Comparison of ENCODE assay signal across 17 cellular contexts in genomic region chr7:50504646-50505546, GRCh38.
"Had no signal": no experiment of that assay in that cellular context is flagged by ENCODE, and none has a peak within 500 bp of the region (broad histone marks: within the 10 kb centered on the region; RNA-seq: fewer than 3 reads in every experiment).

No MANE protein-coding gene starts in this region.

- DNase-seq: activated CD8-positive, alpha-beta memory T cell treated with anti-CD3 and anti-CD28 coated beads, Interleukin-2, amount 50 U/mL, for 48 hours; activated CD8-positive, alpha-beta T cell treated with anti-CD3 and anti-CD28 coated beads, Interleukin-2, amount 10 ng/mL, durations not matched to agents 7 days and 5 days; activated naive CD4-positive, alpha-beta T cell; activated naive CD8-positive, alpha-beta T cell treated with anti-CD3 and anti-CD28 coated beads, Interleukin-2, amount 50 U/mL, for 24 hours; caudate nucleus; cortex of kidney; erythroblast; foreskin keratinocyte; heart left ventricle; mammary epithelial cell; nephron progenitor cell; T-cell; T1000; thyroid gland; uterus had no signal

- H3K4me1 ChIP-seq: foreskin keratinocyte, thyroid gland had no signal

- H3K4me1 Mint-ChIP-seq: activated naive CD8-positive, alpha-beta T cell treated with anti-CD3 and anti-CD28 coated beads, Interleukin-2, amount 50 U/mL, for 24 hours had no signal

- FAIRE-seq: islet of Langerhans had no signal

- H3K27me3 ChIP-seq: foreskin keratinocyte, heart left ventricle, thyroid gland, uterus had no signal

- H3K36me3 ChIP-seq: heart left ventricle, thyroid gland, uterus had no signal

- H3K27ac Mint-ChIP-seq: activated CD8-positive, alpha-beta T cell treated with anti-CD3 and anti-CD28 coated beads, Interleukin-2, amount 10 ng/mL, durations not matched to agents 7 days and 5 days; activated naive CD8-positive, alpha-beta T cell treated with anti-CD3 and anti-CD28 coated beads, Interleukin-2, amount 50 U/mL, for 24 hours; T-cell had no signal

- ATAC-seq: activated CD8-positive, alpha-beta T cell treated with anti-CD3 and anti-CD28 coated beads, Interleukin-2, amount 10 ng/mL, durations not matched to agents 7 days and 5 days; activated naive CD8-positive, alpha-beta T cell treated with anti-CD3 and anti-CD28 coated beads, Interleukin-2, amount 50 U/mL, for 24 hours; foreskin keratinocyte; heart left ventricle; T-cell had no signal

- H3K9me3 ChIP-seq: heart left ventricle, thyroid gland, uterus had no signal

- H3K4me3 ChIP-seq: heart left ventricle, skin epidermis, thyroid gland, uterus had no signal

- H3K36me3 Mint-ChIP-seq: T-cell had no signal

- H3K4me3 Mint-ChIP-seq: activated CD8-positive, alpha-beta T cell treated with anti-CD3 and anti-CD28 coated beads, Interleukin-2, amount 10 ng/mL, durations not matched to agents 7 days and 5 days; activated naive CD8-positive, alpha-beta T cell treated with anti-CD3 and anti-CD28 coated beads, Interleukin-2, amount 50 U/mL, for 24 hours; nephron progenitor cell; T-cell had no signal

- H3K27ac ChIP-seq: foreskin keratinocyte, heart left ventricle, skin epidermis, thyroid gland had no signal

- H3K9me3 Mint-ChIP-seq: activated naive CD8-positive, alpha-beta T cell treated with anti-CD3 and anti-CD28 coated beads, Interleukin-2, amount 50 U/mL, for 24 hours; T-cell had no signal

- H3K27me3 Mint-ChIP-seq: activated naive CD8-positive, alpha-beta T cell treated with anti-CD3 and anti-CD28 coated beads, Interleukin-2, amount 50 U/mL, for 24 hours had no signal
